In genomic region chr4:168981942-168982341, GRCh38 we compare ENCODE assay signal across 7 cellular contexts.
"Had no signal": no experiment of that assay in that cellular context is flagged by ENCODE, and none has a peak within 500 bp of the region (broad histone marks: within the 10 kb centered on the region; RNA-seq: fewer than 3 reads in every experiment).

No MANE protein-coding gene starts in this region.

- H3K4me2 ChIP-seq: KMS-11 had no signal

- H3K27ac Mint-ChIP-seq: IgD-negative memory B cell had no signal

- H3K9ac ChIP-seq: KMS-11 had no signal

- DNase-seq: KBM-7, KG1 had no signal

- H3K4me3 ChIP-seq: K562 had no signal

- ATAC-seq: HepG2, K562 had no signal

- H3K27ac ChIP-seq: HL-60, KMS-11 had no signal

- FAIRE-seq: HepG2, K562 had no signal

- H3K27me3 Mint-ChIP-seq: IgD-negative memory B cell had no signal
